In the genomic region with DNA sequence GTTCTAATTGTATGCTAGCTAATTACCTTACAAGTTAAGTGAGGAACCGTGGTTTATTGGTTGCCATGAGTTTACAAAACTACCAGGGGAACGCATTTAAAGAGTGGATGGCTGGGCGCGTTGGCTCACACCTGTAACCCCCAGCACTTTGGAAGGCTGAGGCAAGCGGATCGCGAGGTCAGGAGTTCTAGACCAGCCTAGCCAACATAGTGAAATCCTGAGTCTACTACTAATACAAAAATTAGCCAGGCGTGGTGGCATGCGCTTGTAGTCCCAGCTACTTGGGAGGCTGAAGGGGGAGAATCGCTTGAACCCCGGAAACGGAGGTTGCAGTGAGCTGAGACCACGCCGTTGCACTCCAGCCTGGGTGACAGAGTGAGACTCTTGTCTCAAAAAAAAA, we compare ENCODE assay signal across 10 cellular contexts. TPM values are rescaled to one million over a fixed set of nuclear protein-coding genes. Genes with fewer than 3 reads are reported as not detected.
DNase-seq lines count a peak whose midpoint lies in the region; ATAC-seq, FAIRE-seq and TF ChIP-seq lines count a peak whose summit lies in the region.
"Had no signal": no experiment of that assay in that cellular context is flagged by ENCODE, and none has a peak within 500 bp of the region (broad histone marks: within the 10 kb centered on the region; RNA-seq: fewer than 3 reads in every experiment).

No MANE protein-coding gene starts in this region.

- no peaks in the 10 kb centered on the region for H3K27me3 ChIP-seq in CD8-positive, alpha-beta memory T cell (ENCODE audit: insufficient read depth, low read length, poor library complexity, severe bottlenecking)
- H3K27me3 ChIP-seq in H1 (replicated peaks in 1 of 4; ENCODE audit: control insufficient read depth in 3 of 4, extremely low read depth in 1 of 4, insufficient read depth in 3 of 4, low read length in 3 of 4) (no peaks in the 10 kb centered on the region), neural progenitor cell (no peaks in the 10 kb centered on the region)

- CTCF ChIA-PET in CD8-positive, alpha-beta memory T cell (lab: Charles Lee): interaction anchor here (0.8 to 1.5 kb wide), 4 partner anchors 12 to 58 kb away, joined by 3 to 4 read pairs (median 3); no protein-coding TSS in a partner anchor
- CTCF ChIA-PET in OCI-LY7 (lab: Charles Lee; ENCODE audit: unreplicated experiment): no interaction called here
- CTCF ChIA-PET in H1 (lab: Charles Lee; ENCODE audit: partially characterized antibody): interaction anchor here (0.8 to 1.4 kb wide), 6 partner anchors 12 to 166 kb away, joined by 3 to 8 read pairs (median 4); no protein-coding TSS in a partner anchor

- TF ChIP-seq RAD21 in H1 (IDR thresholded peaks at IDR 0.05 in 1 of 2, conservative IDR thresholded peaks at IDR 0.05 in 1 of 2; ENCODE audit: low read depth in 2 of 2, low read length in 2 of 2): no peak

- no peak overlapping the region for H2BK12ac ChIP-seq in H1 (ENCODE audit: low read depth, low read length)

- no peak for ATAC-seq in GM19463 (IDR thresholded peaks at IDR 0.05; ENCODE audit: unreplicated experiment)

- DNase-seq in CD8-positive, alpha-beta memory T cell: no peak
- DNase-seq in OCI-LY7 (ENCODE audit: low spot score) (no peak), H1 (ENCODE audit: low read depth in 1 of 2, low spot score in 2 of 2) (no peak), neural progenitor cell (ENCODE audit: low spot score) (no peak), amygdala (lab: John Stamatoyannopoulos, UW) (no peak), activated gamma-delta T cell treated with Interleukin-2 at 50 U/mL for 16 hours (no peak), AG08395 (ENCODE audit: low spot score) (no peak)
- DNase-seq: anterior cingulate cortex had no signal

- peaks cover 59% of the 10 kb centered on the region for H3K36me3 ChIP-seq in CD8-positive, alpha-beta memory T cell (ENCODE audit: insufficient read depth, low read length)
- H3K36me3 ChIP-seq in OCI-LY7 (ENCODE audit: insufficient read depth, low read length): peaks cover 65% of the 10 kb centered on the region
- H3K36me3 ChIP-seq in H1 (ENCODE audit: control insufficient read depth in 2 of 4, insufficient read depth in 4 of 4, low read length in 3 of 4): peaks cover 46 to 61% (median 57%) of the 10 kb centered on the region in 4 experiments
- peaks cover 49% of the 10 kb centered on the region for H3K36me3 ChIP-seq in neural progenitor cell

- H3K14ac ChIP-seq in H1 (ENCODE audit: insufficient read length): no peak overlapping the region

- no peak overlapping the region for H2BK5ac ChIP-seq in H1 (ENCODE audit: low read depth, low read length)

- intact Hi-C loops in OCI-LY7 (cut with micrococcal nuclease; ENCODE audit: unreplicated experiment): no loop called here

- H3K27me3 Mint-ChIP-seq in CD8-positive, alpha-beta memory T cell: peaks cover 0 to 4% of the 10 kb centered on the region in 2 donors
- H3K27me3 Mint-ChIP-seq in neural progenitor cell (ENCODE audit: insufficient read depth, low read depth): peaks cover 5% of the 10 kb centered on the region

- H3K4ac ChIP-seq in H1 (replicated peaks; ENCODE audit: insufficient read length, low read depth, low read length): no peak overlapping the region

- TF ChIP-seq EP300 in H1 (IDR thresholded peaks at IDR 0.05; ENCODE audit: borderline replicate concordance in 1 of 2, low read depth in 2 of 2, low read length in 2 of 2): no peak

- POLR2A ChIA-PET in CD8-positive, alpha-beta memory T cell (lab: Charles Lee): interaction anchor here (2.6 kb wide), 1 partner anchor 8 kb away, joined by 21 read pairs; no protein-coding TSS in a partner anchor
- POLR2A ChIA-PET in OCI-LY7 (lab: Charles Lee) (no interaction called here), H1 (lab: Charles Lee; ENCODE audit: partially characterized antibody) (interaction anchor here (0.7 to 16.0 kb wide), 20 partner anchors 10 to 361 kb away, joined by 3 to 247 read pairs (median 4); no protein-coding TSS in a partner anchor)

- peak overlapping the region; percentile 83 for H3K4me3 ChIP-seq in CD8-positive, alpha-beta memory T cell (ENCODE audit: low read length)
- peak overlapping the region; percentile 99 for H3K4me3 ChIP-seq in OCI-LY7 (ENCODE audit: low read depth, low read length, poor library complexity, severe bottlenecking)
- H3K4me3 ChIP-seq in H1 (ENCODE audit: extremely low read depth in 1 of 4, insufficient read depth in 2 of 4, low read depth in 3 of 4, low read length in 4 of 4): peak overlapping the region in 2 of 4 experiments; percentile 90 to 92; a peak in 3 of 8 replicates
- H3K4me3 ChIP-seq in neural progenitor cell: peak overlapping the region; percentile 99

- no TSS peak for BruUV-seq in OCI-LY7 (replicated peaks; lab: Mats Ljungman, UMichigan)

- peaks cover 6% of the 10 kb centered on the region; the same call in 1 of the 2 replicates for H3K23me2 ChIP-seq in H1 (ENCODE audit: low read depth, low read length)

- H3K18ac ChIP-seq in H1 (ENCODE audit: extremely low read depth, low read length): no peak overlapping the region

- TF ChIP-seq POLR2A in H1 (IDR thresholded peaks at IDR 0.05; ENCODE audit: control extremely low read depth in 1 of 2, low read depth in 2 of 2, low read length in 2 of 2): 0 out of 3 replicates have a peak, but pooled peaks of 1 of the 2 experiments have one; percentile 1

- no peak overlapping the region for H2AFZ ChIP-seq in OCI-LY7 (ENCODE audit: low read length)
- no peak overlapping the region for H2AFZ ChIP-seq in H1 (ENCODE audit: low read length)
- no peak overlapping the region for H2AFZ ChIP-seq in neural progenitor cell (replicated peaks)

- peaks cover 22 to 68% (median 29%) of the 10 kb centered on the region in 3 donors for H3K36me3 Mint-ChIP-seq in CD8-positive, alpha-beta memory T cell
- H3K36me3 Mint-ChIP-seq in neural progenitor cell: peaks cover 46% of the 10 kb centered on the region

- H3K23ac ChIP-seq in H1 (ENCODE audit: insufficient read length): no peak overlapping the region

- peaks cover 5% of the 10 kb centered on the region for H3K79me1 ChIP-seq in H1 (ENCODE audit: low read depth, low read length)

- H3K9me3 ChIP-seq in CD8-positive, alpha-beta memory T cell (ENCODE audit: low read length): no peaks in the 10 kb centered on the region
- H3K9me3 ChIP-seq in OCI-LY7 (ENCODE audit: low read length) (no peaks in the 10 kb centered on the region), H1 (ENCODE audit: insufficient read depth in 2 of 2, low read depth in 1 of 2, low read length in 1 of 2) (no peaks in the 10 kb centered on the region), neural progenitor cell (ENCODE audit: low read depth) (no peaks in the 10 kb centered on the region)

- H2BK120ac ChIP-seq in H1 (replicated peaks; ENCODE audit: low read depth, low read length): no peak overlapping the region

- peaks cover 0 to 3% (median 0%) of the 10 kb centered on the region in 5 donors for H3K9me3 Mint-ChIP-seq in CD8-positive, alpha-beta memory T cell
- H3K9me3 Mint-ChIP-seq in neural progenitor cell: no peaks in the 10 kb centered on the region

- H2BK20ac ChIP-seq in H1 (ENCODE audit: low read length): no peak overlapping the region

- H4K5ac ChIP-seq in H1 (ENCODE audit: insufficient read length, low read depth, low read length): no peak overlapping the region

- TF ChIP-seq CTCF in OCI-LY7 (conservative IDR thresholded peaks at IDR 0.05; ENCODE audit: low read length) (no peak), H1 (IDR thresholded peaks at IDR 0.05; ENCODE audit: control extremely low read depth in 1 of 3, insufficient read depth in 1 of 3, low read depth in 1 of 3, low read length in 3 of 3) (no peak), neural progenitor cell (IDR thresholded peaks at IDR 0.05) (no peak)

- H3K9ac ChIP-seq in H1 (replicated peaks in 1 of 4; ENCODE audit: extremely low read depth in 1 of 4, low read depth in 3 of 4, low read length in 3 of 4) (no peak overlapping the region; a peak in 1 of 7 replicates), neural progenitor cell (no peak overlapping the region)

- 94% methylated on average over 14 of the region's 14 CpGs; no CpG with 5 or more reads in 1 of the 2 experiments for WGBS in H1 (ENCODE audit: extremely low coverage in 1 of 2, insufficient coverage in 1 of 2, insufficient read length in 1 of 2, insufficient replicate concordance in 2 of 2, low coverage in 1 of 2, low lambda C conversion rate in 2 of 2, missing lambda C conversion rate in 1 of 2), 2 experiments

- H3K56ac ChIP-seq in H1 (replicated peaks; ENCODE audit: insufficient read length, low read depth, low read length): no peak overlapping the region

- H3K4me3 Mint-ChIP-seq in CD8-positive, alpha-beta memory T cell: peak overlapping the region; percentile 92 to 98 (median 95)
- H3K4me3 Mint-ChIP-seq in neural progenitor cell: peak overlapping the region; percentile 96

- no peak overlapping the region for H4K8ac ChIP-seq in H1 (ENCODE audit: extremely low read depth, insufficient read depth, low read length)

- no peak overlapping the region for H4K91ac ChIP-seq in H1 (replicated peaks; ENCODE audit: insufficient read length, low read length)

- peaks cover 45% of the 10 kb centered on the region for H3K4me1 ChIP-seq in CD8-positive, alpha-beta memory T cell (ENCODE audit: insufficient read depth, low read length)
- H3K4me1 ChIP-seq in OCI-LY7 (ENCODE audit: insufficient read depth, low read length, poor library complexity, severe bottlenecking): peaks cover 28% of the 10 kb centered on the region
- H3K4me1 ChIP-seq in H1 (replicated peaks in 1 of 4; ENCODE audit: control insufficient read depth in 3 of 4, insufficient read depth in 4 of 4, low read length in 3 of 4): peaks cover 0 to 5% (median 2%) of the 10 kb centered on the region in 4 experiments; a peak in 4 of 7 replicates
- peaks cover 20% of the 10 kb centered on the region for H3K4me1 ChIP-seq in neural progenitor cell

- H2AK5ac ChIP-seq in H1 (ENCODE audit: low read depth, low read length): no peak overlapping the region

- H3K27ac Mint-ChIP-seq in CD8-positive, alpha-beta memory T cell: peak overlapping the region; percentile 58 to 99 (median 93)
- H3K27ac Mint-ChIP-seq in neural progenitor cell: no peak overlapping the region

- no peak overlapping the region for H2BK15ac ChIP-seq in H1 (ENCODE audit: low read length)

- FAIRE-seq in H1 (lab: Jason Lieb, UNC): no peak
- FAIRE-seq: islet of Langerhans had no signal

- peak overlapping the region; percentile 94 for H3K4me2 ChIP-seq in OCI-LY7 (ENCODE audit: low read length)
- H3K4me2 ChIP-seq in H1 (ENCODE audit: insufficient read depth in 1 of 2, low read depth in 2 of 2, low read length in 2 of 2): peak overlapping the region; percentile 87 to 96
- peak overlapping the region; percentile 98 for H3K4me2 ChIP-seq in neural progenitor cell

- H3K79me2 ChIP-seq in OCI-LY7 (ENCODE audit: insufficient read depth, low read depth, low read length) (peaks cover 52% of the 10 kb centered on the region), H1 (ENCODE audit: control insufficient read depth in 1 of 2, insufficient read depth in 2 of 2, low read length in 2 of 2) (peaks cover 8 to 38% of the 10 kb centered on the region in 2 experiments; a peak in 3 of 4 replicates), neural progenitor cell (ENCODE audit: low read depth) (peaks cover 76% of the 10 kb centered on the region)

- no peaks in the 10 kb centered on the region for H3K9me2 ChIP-seq in OCI-LY7 (ENCODE audit: insufficient read depth, low read length)

- H3F3A ChIP-seq in neural progenitor cell (ENCODE audit: low read depth): peaks cover 71% of the 10 kb centered on the region

- peaks cover 35 to 71% (median 47%) of the 10 kb centered on the region in 3 donors for H3K4me1 Mint-ChIP-seq in CD8-positive, alpha-beta memory T cell
- peaks cover 33% of the 10 kb centered on the region for H3K4me1 Mint-ChIP-seq in neural progenitor cell

- H4K20me1 ChIP-seq in OCI-LY7 (ENCODE audit: insufficient read depth, low read length) (peaks cover 43% of the 10 kb centered on the region), H1 (replicated peaks in 1 of 2; ENCODE audit: control insufficient read depth in 1 of 2, insufficient read depth in 2 of 2, low read length in 2 of 2) (peaks cover 20 to 30% of the 10 kb centered on the region in 2 experiments), neural progenitor cell (ENCODE audit: low read depth) (peaks cover 63% of the 10 kb centered on the region)

- no peak overlapping the region for H3K27ac ChIP-seq in CD8-positive, alpha-beta memory T cell (ENCODE audit: low read depth, low read length)
- H3K27ac ChIP-seq in OCI-LY7 (ENCODE audit: low read depth, low read length, poor library complexity, severe bottlenecking): no peak overlapping the region
- no peak overlapping the region for H3K27ac ChIP-seq in H1 (ENCODE audit: low read depth, low read length)
- H3K27ac ChIP-seq in neural progenitor cell: no peak overlapping the region

RNA-seq across cellular contexts. Expression of a gene that starts 2.2 kb away (rescaled TPM):
- 100 to 1,000 TPM; 394 to 409 TPM for total RNA-seq in CD8-positive, alpha-beta memory T cell
- polyA plus RNA-seq in CD8-positive, alpha-beta memory T cell: 312 TPM
- total RNA-seq in OCI-LY7 (2014; rRNA removed; shearing (Covaris generic)): 171 and 237 TPM in 2 replicates
- 274 and 292 TPM in 2 replicates for total RNA-seq in OCI-LY7 (2022)
- 323 and 328 TPM in 2 replicates for total RNA-seq in H1 (2021; fragmentation: NEBNext Ultra II Directional; extraction: Animal tissue kit (Norgen Biotek cat#: 25700))
- 179 and 184 TPM in 2 replicates for polyA plus RNA-seq in H1 (2011; rRNA removed)
- polyA plus RNA-seq in H1 (2011; cell fraction: cytosol; rRNA removed): 254 TPM
- polyA plus RNA-seq in H1 (2011; cell fraction: nucleus; rRNA removed): 169 TPM
- polyA plus RNA-seq in H1 (2012, experiment 1 of 2): 243 to 415 TPM (median 345 TPM) in 4 replicates
- 24.0 TPM for polyA plus RNA-seq in H1 (2012, experiment 2 of 2)
- polyA plus RNA-seq in H1 (2013, experiment 1 of 2): 314 TPM
- polyA plus RNA-seq in H1 (2013, experiment 2 of 2): 325 TPM
- 277 and 334 TPM in 2 replicates for polyA minus RNA-seq in H1 (2011; rRNA and poly(A)+ RNA removed)
- 213 TPM for polyA minus RNA-seq in H1 (2011; cell fraction: cytosol; rRNA and poly(A)+ RNA removed)
- 361 TPM for polyA minus RNA-seq in H1 (2011; cell fraction: nucleus; rRNA and poly(A)+ RNA removed)
- total RNA-seq in neural progenitor cell (ENCODE audit: low replicate concordance): 216 and 257 TPM in 2 replicates

RNA-seq across cellular contexts. Expression of a gene that starts 49.0 kb away (rescaled TPM):
- 10 to 100 TPM; 91.9 to 92.7 TPM for total RNA-seq in CD8-positive, alpha-beta memory T cell
- polyA plus RNA-seq in CD8-positive, alpha-beta memory T cell: 45.7 TPM
- 70.8 and 72.7 TPM in 2 replicates for total RNA-seq in OCI-LY7 (2014; rRNA removed; shearing (Covaris generic))
- total RNA-seq in OCI-LY7 (2022) (83.6 and 89.0 TPM in 2 replicates), neural progenitor cell (ENCODE audit: low replicate concordance) (80.7 and 91.0 TPM in 2 replicates)
- total RNA-seq in H1 (2021; fragmentation: NEBNext Ultra II Directional; extraction: Animal tissue kit (Norgen Biotek cat#: 25700)): 76.6 and 76.9 TPM in 2 replicates
- 37.6 and 39.4 TPM in 2 replicates for polyA plus RNA-seq in H1 (2011; rRNA removed)
- 58.3 TPM for polyA plus RNA-seq in H1 (2011; cell fraction: cytosol; rRNA removed)
- polyA plus RNA-seq in H1 (2011; cell fraction: nucleus; rRNA removed): 56.3 TPM
- polyA plus RNA-seq in H1 (2012, experiment 1 of 2): 59.9 to 69.8 TPM (median 62.5 TPM) in 4 replicates
- polyA plus RNA-seq in H1 (2012, experiment 2 of 2): 9.7 TPM
- 42.6 TPM for polyA plus RNA-seq in H1 (2013, experiment 1 of 2)
- 40.8 TPM for polyA plus RNA-seq in H1 (2013, experiment 2 of 2)
- 67.6 and 67.8 TPM in 2 replicates for polyA minus RNA-seq in H1 (2011; rRNA and poly(A)+ RNA removed)
- 37.8 TPM for polyA minus RNA-seq in H1 (2011; cell fraction: cytosol; rRNA and poly(A)+ RNA removed)
- 75.3 TPM for polyA minus RNA-seq in H1 (2011; cell fraction: nucleus; rRNA and poly(A)+ RNA removed)
